Comparison of ENCODE assay signal across 12 cellular contexts in the genomic region with DNA sequence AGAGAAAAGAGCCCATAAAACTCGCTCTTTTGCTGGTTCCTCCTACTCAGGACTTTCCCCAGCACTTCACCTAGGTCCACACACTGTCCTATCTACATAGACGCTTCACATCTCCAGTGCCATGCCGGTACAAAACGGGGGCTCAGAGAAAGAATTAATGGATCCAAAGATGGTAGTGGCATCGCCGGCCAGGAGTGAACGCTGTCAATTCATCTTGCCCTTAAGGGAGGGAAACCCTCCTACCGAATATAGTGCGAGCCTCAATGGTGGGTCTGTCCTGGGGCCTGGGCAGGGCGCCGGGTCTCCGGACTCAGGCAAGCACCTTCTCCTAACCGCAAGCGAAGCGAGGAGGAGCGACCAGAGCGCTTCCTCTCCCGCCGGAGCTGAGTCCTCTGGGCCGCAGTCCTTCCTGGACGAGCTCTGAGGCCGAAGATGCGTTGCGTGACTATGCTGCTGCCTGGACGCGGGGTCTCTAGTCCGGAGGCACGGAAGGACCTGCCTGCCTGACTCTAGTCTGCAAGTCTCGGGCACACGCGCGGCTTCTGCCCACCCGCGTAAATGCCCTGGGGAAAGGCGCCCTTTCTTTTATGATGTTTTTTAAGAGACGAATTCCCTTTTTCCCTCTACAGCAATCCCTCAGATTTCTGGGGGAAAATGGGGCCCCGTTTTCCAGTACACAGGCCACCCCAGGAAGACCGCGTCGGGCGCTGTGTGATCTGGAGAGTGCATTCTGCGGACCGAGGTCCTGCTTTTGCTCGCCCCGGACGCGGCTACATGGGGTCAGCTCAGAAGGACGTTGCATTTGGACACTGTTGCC.
DNase-seq lines count a peak whose midpoint lies in the region; ATAC-seq, FAIRE-seq and TF ChIP-seq lines count a peak whose summit lies in the region.
"Had no signal": no experiment of that assay in that cellular context is flagged by ENCODE, and none has a peak within 500 bp of the region (broad histone marks: within the 10 kb centered on the region; RNA-seq: fewer than 3 reads in every experiment).

No MANE protein-coding gene starts in this region.

- no peak overlapping the region for H2BK5ac ChIP-seq in H1 (ENCODE audit: low read depth, low read length)

- no peak overlapping the region; the same call in 1 of the 2 replicates for H2BK15ac ChIP-seq in H1 (ENCODE audit: low read length)

- no peak overlapping the region for H4K91ac ChIP-seq in H1 (replicated peaks; ENCODE audit: insufficient read length, low read length)

- H3K4me2 ChIP-seq in H1 (ENCODE audit: insufficient read depth in 1 of 2, low read depth in 2 of 2, low read length in 2 of 2), result peak overlapping the region; percentile 95 to 99

- no peak overlapping the region for H2BK20ac ChIP-seq in H1 (ENCODE audit: low read length)

- no peak overlapping the region for H3K18ac ChIP-seq in H1 (ENCODE audit: extremely low read depth, low read length)

- H3K9me3 Mint-ChIP-seq in activated naive CD8-positive, alpha-beta T cell treated with anti-CD3 and anti-CD28 coated beads, Interleukin-2, amount 10 ng/mL, durations not matched to agents 7 days and 5 days, result no peaks in the 10 kb centered on the region
- peaks cover under 1% of the 10 kb centered on the region for H3K9me3 Mint-ChIP-seq in activated naive CD8-positive, alpha-beta T cell treated with anti-CD3 and anti-CD28 coated beads for 36 hours
- peaks cover 0 to 5% (median 0%) of the 10 kb centered on the region in 9 donors for H3K9me3 Mint-ChIP-seq in naive thymus-derived CD8-positive, alpha-beta T cell
- H3K9me3 Mint-ChIP-seq: central memory CD8-positive, alpha-beta T cell had no signal

- no peak overlapping the region for H3K27ac Mint-ChIP-seq in activated naive CD8-positive, alpha-beta T cell treated with anti-CD3 and anti-CD28 coated beads, Interleukin-2, amount 10 ng/mL, durations not matched to agents 7 days and 5 days
- H3K27ac Mint-ChIP-seq in activated naive CD8-positive, alpha-beta T cell treated with anti-CD3 and anti-CD28 coated beads for 36 hours, result no peak overlapping the region
- H3K27ac Mint-ChIP-seq in naive thymus-derived CD8-positive, alpha-beta T cell, result no peak overlapping the region

- H3K9me3 ChIP-seq in H1 (ENCODE audit: insufficient read depth in 2 of 2, low read depth in 1 of 2, low read length in 1 of 2) (no peaks in the 10 kb centered on the region), upper lobe of right lung (no peaks in the 10 kb centered on the region)

- H3K27me3 ChIP-seq in H1 (replicated peaks in 1 of 4; ENCODE audit: control insufficient read depth in 3 of 4, extremely low read depth in 1 of 4, insufficient read depth in 3 of 4, low read length in 3 of 4), result peaks cover 79 to 99% (median 88%) of the 10 kb centered on the region in 4 experiments
- peaks cover 56% of the 10 kb centered on the region for H3K27me3 ChIP-seq in upper lobe of right lung

- no peak overlapping the region for H3K4ac ChIP-seq in H1 (replicated peaks; ENCODE audit: insufficient read length, low read depth, low read length)

- no peak overlapping the region for H4K5ac ChIP-seq in H1 (ENCODE audit: insufficient read length, low read depth, low read length)

- no peak overlapping the region for H2BK120ac ChIP-seq in H1 (replicated peaks; ENCODE audit: low read depth, low read length)

- peak; percentile 41 for DNase-seq in activated naive CD8-positive, alpha-beta T cell treated with anti-CD3 and anti-CD28 coated beads, Interleukin-2, amount 10 ng/mL, durations not matched to agents 7 days and 5 days
- no peak for DNase-seq in activated naive CD8-positive, alpha-beta T cell treated with anti-CD3 and anti-CD28 coated beads for 36 hours
- DNase-seq in H1 (ENCODE audit: low read depth in 1 of 2, low spot score in 2 of 2), result peak in 1 of 2 experiments; percentile 64
- DNase-seq in naive thymus-derived CD8-positive, alpha-beta T cell, result no peak
- DNase-seq in upper lobe of right lung, result no peak
- DNase-seq in NCI-H2107 treated with DMSO at 0.1 percent for 48 hours (lab: John Stamatoyannopoulos, UW; ENCODE audit: unreplicated experiment), result no peak
- DNase-seq in stimulated activated naive CD4-positive, alpha-beta T cell treated with Interleukin-2 at 50 U/mL for 16 hours (lab: John Stamatoyannopoulos, UW), result no peak
- DNase-seq: GM23248, NCI-H526 had no signal

- peak; percentile 23 for ATAC-seq in activated naive CD8-positive, alpha-beta T cell treated with anti-CD3 and anti-CD28 coated beads, Interleukin-2, amount 10 ng/mL, durations not matched to agents 7 days and 5 days (ENCODE audit: low read depth)
- ATAC-seq in naive thymus-derived CD8-positive, alpha-beta T cell, result peak; percentile 26 to 30
- peak; percentile 58 for ATAC-seq in upper lobe of right lung
- no peak for ATAC-seq in GM18861 (IDR thresholded peaks at IDR 0.05; ENCODE audit: unreplicated experiment)

- intact Hi-C loops in upper lobe of right lung (cut with DNase I), result no loop called here

- TF ChIP-seq RAD21 in H1 (IDR thresholded peaks at IDR 0.05 in 1 of 2, conservative IDR thresholded peaks at IDR 0.05 in 1 of 2; ENCODE audit: low read depth in 2 of 2, low read length in 2 of 2), result no peak

- peaks cover 12% of the 10 kb centered on the region; the same call in 1 of the 2 replicates for H3K23me2 ChIP-seq in H1 (ENCODE audit: low read depth, low read length)

- H3K4me3 ChIP-seq in H1 (ENCODE audit: extremely low read depth in 1 of 4, insufficient read depth in 2 of 4, low read depth in 3 of 4, low read length in 4 of 4) (peak overlapping the region; percentile 35 to 60 (median 43)), upper lobe of right lung (no peak overlapping the region)
- H3K4me3 ChIP-seq: GM23248 had no signal

- no peak for FAIRE-seq in H1 (lab: Jason Lieb, UNC)
- FAIRE-seq: GM12891 had no signal

- H3K27ac ChIP-seq in H1 (ENCODE audit: low read depth, low read length) (no peak overlapping the region), upper lobe of right lung (no peak overlapping the region)
- H3K27ac ChIP-seq: GM23248 had no signal

- H4K20me1 ChIP-seq in H1 (replicated peaks in 1 of 2; ENCODE audit: control insufficient read depth in 1 of 2, insufficient read depth in 2 of 2, low read length in 2 of 2), result peaks cover 0 to 5% of the 10 kb centered on the region in 2 experiments

- H4K8ac ChIP-seq in H1 (ENCODE audit: extremely low read depth, insufficient read depth, low read length), result no peak overlapping the region

- no peak overlapping the region for H3K9ac ChIP-seq in H1 (replicated peaks in 1 of 4; ENCODE audit: extremely low read depth in 1 of 4, low read depth in 3 of 4, low read length in 3 of 4)
- H3K9ac ChIP-seq: GM23248 had no signal

- TF ChIP-seq EP300 in H1 (IDR thresholded peaks at IDR 0.05; ENCODE audit: borderline replicate concordance in 1 of 2, low read depth in 2 of 2, low read length in 2 of 2), result no peak

- peaks cover 1% of the 10 kb centered on the region for H3K36me3 Mint-ChIP-seq in activated naive CD8-positive, alpha-beta T cell treated with anti-CD3 and anti-CD28 coated beads, Interleukin-2, amount 10 ng/mL, durations not matched to agents 7 days and 5 days
- H3K36me3 Mint-ChIP-seq in activated naive CD8-positive, alpha-beta T cell treated with anti-CD3 and anti-CD28 coated beads for 36 hours, result peaks cover under 1% of the 10 kb centered on the region
- peaks cover 0 to 6% (median 4%) of the 10 kb centered on the region in 3 donors for H3K36me3 Mint-ChIP-seq in naive thymus-derived CD8-positive, alpha-beta T cell

- H3K4me3 Mint-ChIP-seq in activated naive CD8-positive, alpha-beta T cell treated with anti-CD3 and anti-CD28 coated beads, Interleukin-2, amount 10 ng/mL, durations not matched to agents 7 days and 5 days, result peak overlapping the region; percentile 47
- no peak overlapping the region for H3K4me3 Mint-ChIP-seq in activated naive CD8-positive, alpha-beta T cell treated with anti-CD3 and anti-CD28 coated beads for 36 hours
- H3K4me3 Mint-ChIP-seq in naive thymus-derived CD8-positive, alpha-beta T cell, result peak overlapping the region in 5 of 10 donors; percentile 15 to 34 (median 28)
- H3K4me3 Mint-ChIP-seq: central memory CD8-positive, alpha-beta T cell had no signal

- no peak overlapping the region for H3K14ac ChIP-seq in H1 (ENCODE audit: insufficient read length)

- H2AK5ac ChIP-seq in H1 (ENCODE audit: low read depth, low read length), result no peak overlapping the region

- no peak overlapping the region for H3K23ac ChIP-seq in H1 (ENCODE audit: insufficient read length)

- TF ChIP-seq CTCF in H1 (IDR thresholded peaks at IDR 0.05; ENCODE audit: control extremely low read depth in 1 of 3, insufficient read depth in 1 of 3, low read depth in 1 of 3, low read length in 3 of 3) (no peak), upper lobe of right lung (IDR thresholded peaks at IDR 0.05) (no peak)

- H3K36me3 ChIP-seq in H1 (ENCODE audit: control insufficient read depth in 2 of 4, insufficient read depth in 4 of 4, low read length in 3 of 4) (no peaks in the 10 kb centered on the region), upper lobe of right lung (no peaks in the 10 kb centered on the region)

- H3K4me1 ChIP-seq in H1 (replicated peaks in 1 of 4; ENCODE audit: control insufficient read depth in 3 of 4, insufficient read depth in 4 of 4, low read length in 3 of 4) (peaks cover 0 to 9% (median 5%) of the 10 kb centered on the region in 4 experiments; a peak in 6 of 7 replicates), upper lobe of right lung (peaks cover 10% of the 10 kb centered on the region)

- H3K27me3 Mint-ChIP-seq in activated naive CD8-positive, alpha-beta T cell treated with anti-CD3 and anti-CD28 coated beads, Interleukin-2, amount 10 ng/mL, durations not matched to agents 7 days and 5 days, result peaks cover 79% of the 10 kb centered on the region
- H3K27me3 Mint-ChIP-seq in activated naive CD8-positive, alpha-beta T cell treated with anti-CD3 and anti-CD28 coated beads for 36 hours, result peaks cover 95% of the 10 kb centered on the region
- H3K27me3 Mint-ChIP-seq in naive thymus-derived CD8-positive, alpha-beta T cell, result peaks cover 43 to 93% (median 77%) of the 10 kb centered on the region in 5 donors

- H3K79me1 ChIP-seq in H1 (ENCODE audit: low read depth, low read length), result no peaks in the 10 kb centered on the region

- H3K79me2 ChIP-seq in H1 (ENCODE audit: control insufficient read depth in 1 of 2, insufficient read depth in 2 of 2, low read length in 2 of 2), result no peaks in the 10 kb centered on the region

- H2AFZ ChIP-seq in H1 (ENCODE audit: low read length), result no peak overlapping the region
- H2AFZ ChIP-seq: GM23248 had no signal

- H3K4me1 Mint-ChIP-seq in activated naive CD8-positive, alpha-beta T cell treated with anti-CD3 and anti-CD28 coated beads, Interleukin-2, amount 10 ng/mL, durations not matched to agents 7 days and 5 days, result peaks cover 34% of the 10 kb centered on the region
- peaks cover 12% of the 10 kb centered on the region for H3K4me1 Mint-ChIP-seq in activated naive CD8-positive, alpha-beta T cell treated with anti-CD3 and anti-CD28 coated beads for 36 hours
- peaks cover 1 to 14% (median 10%) of the 10 kb centered on the region in 4 donors for H3K4me1 Mint-ChIP-seq in naive thymus-derived CD8-positive, alpha-beta T cell

- no peak for TF ChIP-seq POLR2A in H1 (IDR thresholded peaks at IDR 0.05; ENCODE audit: control extremely low read depth in 1 of 2, low read depth in 2 of 2, low read length in 2 of 2)

- H3K56ac ChIP-seq in H1 (replicated peaks; ENCODE audit: insufficient read length, low read depth, low read length), result no peak overlapping the region

- WGBS in H1 (ENCODE audit: extremely low coverage in 1 of 2, insufficient coverage in 1 of 2, insufficient read length in 1 of 2, insufficient replicate concordance in 2 of 2, low coverage in 1 of 2, low lambda C conversion rate in 2 of 2, missing lambda C conversion rate in 1 of 2), 2 experiments, result 4% methylated on average over 48 of the region's 48 CpGs; no CpG with 5 or more reads in 1 of the 2 experiments

- H2BK12ac ChIP-seq in H1 (ENCODE audit: low read depth, low read length), result no peak overlapping the region

- POLR2A ChIA-PET in activated naive CD8-positive, alpha-beta T cell treated with anti-CD3 and anti-CD28 coated beads, Interleukin-2, amount 10 ng/mL, durations not matched to agents 7 days and 5 days (lab: Charles Lee), result no interaction called here
- POLR2A ChIA-PET in H1 (lab: Charles Lee; ENCODE audit: partially characterized antibody), result interaction anchor here (0.8 kb wide), 1 partner anchor 9 kb away, joined by 3 read pairs; no protein-coding TSS in a partner anchor
- POLR2A ChIA-PET in naive thymus-derived CD8-positive, alpha-beta T cell (lab: Charles Lee), result interaction anchor here (0.6 kb wide), 1 partner anchor 150 kb away, joined by 3 read pairs; no protein-coding TSS in a partner anchor

- CTCF ChIA-PET in H1 (lab: Charles Lee; ENCODE audit: partially characterized antibody), result interaction anchor here (0.8 to 1.1 kb wide), 2 partner anchors 9 to 13 kb away, joined by 3 read pairs; no protein-coding TSS in a partner anchor
